8 cellular contexts compared by ENCODE assay signal in the genomic region with DNA sequence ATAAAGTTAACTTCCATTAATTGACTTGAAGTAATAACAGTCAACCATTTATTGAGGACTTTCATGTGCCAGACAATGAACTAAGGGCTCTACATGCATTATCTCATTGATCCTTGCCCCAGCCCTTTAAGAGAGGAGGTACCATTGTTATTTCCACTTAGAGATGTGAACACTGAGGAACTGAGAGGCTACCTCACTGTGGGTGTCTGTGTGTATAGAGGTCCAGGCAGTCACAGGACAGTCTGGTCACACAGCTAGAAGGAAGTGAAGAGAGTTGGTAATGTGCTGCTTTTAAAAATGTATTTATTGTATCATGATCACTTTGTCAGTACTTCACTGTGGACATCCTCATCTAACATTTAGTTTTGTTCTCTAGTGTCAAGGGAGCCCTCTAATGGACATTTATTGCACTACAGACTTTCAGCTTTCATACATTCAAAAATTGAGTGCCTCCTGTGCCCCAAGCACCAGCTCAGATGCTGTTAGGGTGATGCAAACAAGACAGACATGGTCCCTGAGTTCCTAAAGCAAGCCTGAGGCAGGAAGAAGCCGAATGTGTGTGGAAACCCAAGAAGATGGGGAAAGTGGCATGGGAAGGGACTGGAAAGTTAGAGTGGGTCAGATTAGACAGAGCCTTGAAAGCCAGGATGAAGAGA.
DNase-seq lines count a peak whose midpoint lies in the region; ATAC-seq and TF ChIP-seq lines count a peak whose summit lies in the region.

No MANE protein-coding gene starts in this region.

- intact Hi-C loops in Right ventricle myocardium superior (cut with DNase I) (no loop called here), Right ventricle myocardium inferior (cut with DNase I) (loop anchor here (2.0 to 10.0 kb wide), 4 partner anchors 153 to 685 kb away; no protein-coding TSS in a partner anchor)

- ATAC-seq in Right ventricle myocardium superior (ENCODE audit: poor library complexity) (peak; percentile 60), Right ventricle myocardium inferior (no peak), GM21381 (IDR thresholded peaks at IDR 0.05; ENCODE audit: unreplicated experiment) (no peak)

- H3K27ac Mint-ChIP-seq in HFFc6: no peak overlapping the region
- peak overlapping the region; percentile 58 for H3K27ac Mint-ChIP-seq in nephron progenitor cell

- H3K9me3 Mint-ChIP-seq in HFFc6 (no peaks in the 10 kb centered on the region), nephron progenitor cell (no peaks in the 10 kb centered on the region)

- H3K4me3 Mint-ChIP-seq in HFFc6: no peak overlapping the region
- no peak overlapping the region for H3K4me3 Mint-ChIP-seq in nephron progenitor cell

- TF ChIP-seq CTCF in HFFc6 (IDR thresholded peaks at IDR 0.05): peak; percentile 82
- peak; percentile 46 for TF ChIP-seq CTCF in WI38 (IDR thresholded peaks at IDR 0.05; ENCODE audit: low read depth, low read length)
- peak; percentile 72 for TF ChIP-seq CTCF in nephron progenitor cell (IDR thresholded peaks at IDR 0.05)

- no peak overlapping the region for H3K4me3 ChIP-seq in WI38 (ENCODE audit: low read depth, low read length)

- H3K4me1 Mint-ChIP-seq in HFFc6 (ENCODE audit: low read depth): peaks cover 6% of the 10 kb centered on the region
- H3K4me1 Mint-ChIP-seq in nephron progenitor cell: no peaks in the 10 kb centered on the region

- DNase-seq in Right ventricle myocardium superior (no peak), Right ventricle myocardium inferior (ENCODE audit: missing footprints) (no peak), HFFc6 (peak; percentile 64), NCI-H2107 treated with DMSO at 0.1 percent for 48 hours (lab: John Stamatoyannopoulos, UW; ENCODE audit: unreplicated experiment) (peak; percentile 66), fibroblast of gingiva (ENCODE audit: low read depth) (peak; percentile 44), nephron progenitor cell (peak; percentile 13)

- H3K27me3 Mint-ChIP-seq in HFFc6 (ENCODE audit: insufficient read depth): peaks cover 2% of the 10 kb centered on the region; the same call in 1 of the 2 replicates
- no peaks in the 10 kb centered on the region for H3K27me3 Mint-ChIP-seq in nephron progenitor cell (ENCODE audit: low read depth, poor library complexity)

- H3K36me3 Mint-ChIP-seq in HFFc6 (ENCODE audit: low read depth) (no peaks in the 10 kb centered on the region), nephron progenitor cell (ENCODE audit: low read depth) (no peaks in the 10 kb centered on the region)

Comparison
In these comparisons a context has a peak if more than half of its experiments do, and no peak if none do; other contexts are left out.
1. DNase-seq: peak in HFFc6 (single experiment), NCI-H2107 treated with DMSO at 0.1 percent for 48 hours (single experiment), fibroblast of gingiva (single experiment) and nephron progenitor cell (single experiment); none in Right ventricle myocardium superior (single experiment) and Right ventricle myocardium inferior (single experiment).
2. Peak in every context shown above with its lines, with median percentiles within 50 percentile points of each other: CTCF ChIP-seq.